8 cellular contexts compared by ENCODE assay signal in the genomic region with DNA sequence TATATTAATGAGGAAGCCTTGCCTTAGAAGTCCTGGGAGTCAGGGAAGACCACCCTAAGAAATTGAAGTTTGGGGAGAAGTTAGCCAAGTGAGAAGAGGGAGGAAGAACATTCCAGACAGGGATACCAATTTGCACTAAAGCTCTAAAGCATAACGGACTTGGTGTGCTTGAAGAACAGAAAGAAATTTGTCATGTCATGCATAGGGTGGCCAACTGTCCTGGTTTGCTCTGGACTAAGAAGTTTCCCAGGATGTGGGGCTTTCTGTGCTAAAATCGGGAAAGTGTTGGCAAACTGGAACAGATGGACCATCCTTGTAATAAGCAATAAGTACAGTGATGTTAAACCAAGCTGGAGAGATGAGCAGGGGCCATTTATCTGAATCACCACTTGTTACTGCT.
"Had no signal": no experiment of that assay in that cellular context is flagged by ENCODE, and none has a peak within 500 bp of the region (broad histone marks: within the 10 kb centered on the region; RNA-seq: fewer than 3 reads in every experiment).

No MANE protein-coding gene starts in this region.

- DNase-seq: GDM1, GF-D8 had no signal

- FAIRE-seq: G401.6, GM12878, GM12891, GM12892, GM18507, GM19239 had no signal

- ATAC-seq: GM12878 had no signal

- H3K4me3 ChIP-seq: GM12878 had no signal
